8 cellular contexts compared by ENCODE assay signal in the genomic region with DNA sequence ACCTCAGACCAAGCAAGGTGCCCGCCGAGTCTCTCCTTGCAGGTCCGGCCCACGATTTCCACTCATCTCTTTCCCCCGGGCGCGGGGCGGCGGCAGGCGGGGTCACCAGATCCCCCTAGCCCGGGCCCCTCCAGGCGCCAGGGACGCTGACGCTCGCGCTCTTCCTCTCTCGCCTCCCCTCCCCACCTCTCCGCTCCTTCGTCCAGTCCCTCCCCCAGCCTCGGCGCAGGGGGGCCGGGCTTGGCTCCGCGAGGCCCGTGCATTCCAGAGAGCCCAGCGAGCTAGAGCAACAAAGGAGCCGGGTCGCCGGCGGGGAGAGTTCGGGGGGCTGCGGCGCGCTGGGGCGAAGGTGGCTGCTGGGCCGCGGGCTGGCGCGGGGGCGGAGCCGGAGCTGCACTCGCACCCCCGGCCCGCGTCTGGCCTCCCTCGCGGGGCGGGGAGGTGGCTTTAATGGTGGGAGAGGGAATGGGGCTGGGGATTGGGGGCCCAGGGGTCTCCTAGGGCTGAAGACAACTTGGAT. TPM values are rescaled to one million over a fixed set of nuclear protein-coding genes. Genes with fewer than 3 reads are reported as not detected.
A peak's percentile ranks its signal among the peaks of the same experiment; 100 is the strongest.
DNase-seq lines count a peak whose midpoint lies in the region; ATAC-seq and TF ChIP-seq lines count a peak whose summit lies in the region.

A gene (plus strand): TSS at position 262 of the 520 bp plus-strand sequence. CDS start 519 bp downstream, outside the sequence.

- peaks cover 65 to 80% of the 10 kb centered on the region in 2 donors for H3K27me3 Mint-ChIP-seq in effector memory CD8-positive, alpha-beta T cell

- peak; percentile 46 for DNase-seq in ACHN
- no peak for DNase-seq in GM12865 (ENCODE audit: low read depth)
- DNase-seq in effector memory CD8-positive, alpha-beta T cell, result no peak
- DNase-seq in upper lobe of left lung, result peak in 1 of 2 donors; percentile 89

- no peaks in the 10 kb centered on the region for H3K4me1 Mint-ChIP-seq in effector memory CD8-positive, alpha-beta T cell (ENCODE audit: low read depth in 2 of 2)

- H3K27me3 ChIP-seq in upper lobe of left lung, result peaks cover 0 to 19% (median 15%) of the 10 kb centered on the region in 4 donors

- H3K27ac ChIP-seq in mesodermal cell (ENCODE audit: low read depth, low read length, severe bottlenecking) (peak within 1 kb of the TSS; percentile 87), upper lobe of left lung (peak within 1 kb of the TSS in 1 of 4 donors; percentile 55)

- H3K4me3 ChIP-seq in GM12865 (ENCODE audit: low read depth, low read length) (peak within 1 kb of the TSS; percentile 57), mesodermal cell (ENCODE audit: extremely low read depth, insufficient read depth, low read length, poor library complexity, severe bottlenecking) (peak within 1 kb of the TSS; percentile 83), upper lobe of left lung (peak within 1 kb of the TSS; percentile 47 to 76 (median 56))

- H3K4me1 ChIP-seq in mesodermal cell (ENCODE audit: control insufficient read depth, insufficient read depth, low read length, poor library complexity, severe bottlenecking) (no peaks in the 10 kb centered on the region), upper lobe of left lung (peaks cover 16 to 19% (median 17%) of the 10 kb centered on the region in 4 donors)

- H3K36me3 ChIP-seq in mesodermal cell (ENCODE audit: control insufficient read depth, insufficient read depth, low read length) (peaks cover 24% of the 10 kb centered on the region), upper lobe of left lung (no peaks in the 10 kb centered on the region)

- H3K36me3 Mint-ChIP-seq in effector memory CD8-positive, alpha-beta T cell (ENCODE audit: insufficient read depth), result no peaks in the 10 kb centered on the region

- TF ChIP-seq EP300 in upper lobe of left lung (IDR thresholded peaks at IDR 0.05), result no peak

- no peak for TF ChIP-seq CTCF in GM12865 (IDR thresholded peaks at IDR 0.05; ENCODE audit: insufficient read depth, low read depth, low read length, missing control alignments)
- no peak for TF ChIP-seq CTCF in upper lobe of left lung (IDR thresholded peaks at IDR 0.05)

- H3K9me3 Mint-ChIP-seq in effector memory CD8-positive, alpha-beta T cell, result no peaks in the 10 kb centered on the region

- in situ Hi-C loops in ACHN (cut with HindIII; ENCODE audit: low pct_ligation_motif_present, low pct_unique_long_range_greater_than_20kb, low sequenced_read_pairs), result no loop called here

- H3K9me3 ChIP-seq in mesodermal cell (ENCODE audit: control insufficient read depth, low read length) (no peaks in the 10 kb centered on the region), upper lobe of left lung (no peaks in the 10 kb centered on the region)

- no peak for TF ChIP-seq POLR2A in upper lobe of left lung (IDR thresholded peaks at IDR 0.05)

- WGBS in mesodermal cell (ENCODE audit: insufficient coverage in 2 of 2), 2 experiments, result 1 to 2% methylated on average over 7 to 21 of the region's 48 CpGs
- 0 to 1% methylated on average over 14 to 47 of the region's 48 CpGs for WGBS in upper lobe of left lung, 2 donors

- peak; percentile 27 for ATAC-seq in effector memory CD8-positive, alpha-beta T cell (replicated peaks)
- ATAC-seq in upper lobe of left lung (ENCODE audit: low FRiP score in 2 of 2) (peak; percentile 52 to 85), GM21423 (IDR thresholded peaks at IDR 0.05; ENCODE audit: unreplicated experiment) (no peak), HG03039 (IDR thresholded peaks at IDR 0.05; ENCODE audit: unreplicated experiment) (no peak)

- peak within 1 kb of the TSS; percentile 59 to 75 for H3K4me3 Mint-ChIP-seq in effector memory CD8-positive, alpha-beta T cell

- H3K27ac Mint-ChIP-seq in effector memory CD8-positive, alpha-beta T cell, result no peak within 1 kb of the TSS

TF ChIP-seq in PFSK-1, 5 proteins besides CTCF, POLR2A, EP300 and RAD21:
- TF ChIP-seq FOXP2 (optimal IDR thresholded peaks at IDR 0.05; ENCODE audit: borderline replicate concordance, extremely low read depth, extremely low read length, insufficient read depth) (peak; percentile 60), SIN3A (IDR thresholded peaks at IDR 0.05; ENCODE audit: borderline replicate concordance, insufficient read depth, low read length) (no peak), TAF1 (IDR thresholded peaks at IDR 0.05; ENCODE audit: borderline replicate concordance, insufficient read depth, low read length) (no peak), POLR2AphosphoS5 (IDR thresholded peaks at IDR 0.05; ENCODE audit: low read depth, low read length) (peak; percentile 53; the same call in 1 of the 2 replicates)
- TF ChIP-seq, protein P1, sequence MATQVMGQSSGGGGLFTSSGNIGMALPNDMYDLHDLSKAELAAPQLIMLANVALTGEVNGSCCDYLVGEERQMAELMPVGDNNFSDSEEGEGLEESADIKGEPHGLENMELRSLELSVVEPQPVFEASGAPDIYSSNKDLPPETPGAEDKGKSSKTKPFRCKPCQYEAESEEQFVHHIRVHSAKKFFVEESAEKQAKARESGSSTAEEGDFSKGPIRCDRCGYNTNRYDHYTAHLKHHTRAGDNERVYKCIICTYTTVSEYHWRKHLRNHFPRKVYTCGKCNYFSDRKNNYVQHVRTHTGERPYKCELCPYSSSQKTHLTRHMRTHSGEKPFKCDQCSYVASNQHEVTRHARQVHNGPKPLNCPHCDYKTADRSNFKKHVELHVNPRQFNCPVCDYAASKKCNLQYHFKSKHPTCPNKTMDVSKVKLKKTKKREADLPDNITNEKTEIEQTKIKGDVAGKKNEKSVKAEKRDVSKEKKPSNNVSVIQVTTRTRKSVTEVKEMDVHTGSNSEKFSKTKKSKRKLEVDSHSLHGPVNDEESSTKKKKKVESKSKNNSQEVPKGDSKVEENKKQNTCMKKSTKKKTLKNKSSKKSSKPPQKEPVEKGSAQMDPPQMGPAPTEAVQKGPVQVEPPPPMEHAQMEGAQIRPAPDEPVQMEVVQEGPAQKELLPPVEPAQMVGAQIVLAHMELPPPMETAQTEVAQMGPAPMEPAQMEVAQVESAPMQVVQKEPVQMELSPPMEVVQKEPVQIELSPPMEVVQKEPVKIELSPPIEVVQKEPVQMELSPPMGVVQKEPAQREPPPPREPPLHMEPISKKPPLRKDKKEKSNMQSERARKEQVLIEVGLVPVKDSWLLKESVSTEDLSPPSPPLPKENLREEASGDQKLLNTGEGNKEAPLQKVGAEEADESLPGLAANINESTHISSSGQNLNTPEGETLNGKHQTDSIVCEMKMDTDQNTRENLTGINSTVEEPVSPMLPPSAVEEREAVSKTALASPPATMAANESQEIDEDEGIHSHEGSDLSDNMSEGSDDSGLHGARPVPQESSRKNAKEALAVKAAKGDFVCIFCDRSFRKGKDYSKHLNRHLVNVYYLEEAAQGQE (IDR thresholded peaks at IDR 0.05; ENCODE audit: insufficient read depth in 1 of 2, low read depth in 2 of 2, low read length in 2 of 2), result no peak

RNA-seq across cellular contexts. Expression of the gene that starts here (rescaled TPM):
- 1.9 TPM for polyA plus RNA-seq in PFSK-1 (2012; ENCODE audit: insufficient read length, low read depth)
- polyA plus RNA-seq in mesodermal cell (2013, experiment 1 of 2), result 47.5 TPM
- polyA plus RNA-seq in mesodermal cell (2013, experiment 2 of 2), result 43.0 TPM
- 1 to 10 TPM; 1.7 to 7.3 (median 2.6) TPM for total RNA-seq in upper lobe of left lung

Comparison
In these comparisons a context has a peak if more than half of its experiments do, and no peak if none do; other contexts are left out.
1. ATAC-seq: peak in effector memory CD8-positive, alpha-beta T cell (single experiment) and upper lobe of left lung (2 of 2); none in GM21423 (single experiment) and HG03039 (single experiment).
2. Peak in every context shown above with its lines, with median percentiles within 50 percentile points of each other: H3K4me3 ChIP-seq.